17 cellular contexts compared by ENCODE assay signal in genomic region chr10:86793696-86794095, GRCh38. TPM values are rescaled to one million over a fixed set of nuclear protein-coding genes. Genes with fewer than 3 reads are reported as not detected.
DNase-seq lines count a peak whose midpoint lies in the region; ATAC-seq and TF ChIP-seq lines count a peak whose summit lies in the region.
"Had no signal": no experiment of that assay in that cellular context is flagged by ENCODE, and none has a peak within 500 bp of the region (broad histone marks: within the 10 kb centered on the region; RNA-seq: fewer than 3 reads in every experiment).

No MANE protein-coding gene starts in this region.

- 66% methylated on average over 4 of the region's 4 CpGs for WGBS in right cardiac atrium

- no peaks in the 10 kb centered on the region for H3K27me3 ChIP-seq in right cardiac atrium (ENCODE audit: control insufficient read depth, insufficient read depth)

- intact Hi-C loops in left ventricle myocardium superior (cut with micrococcal nuclease) (no loop called here), left cardiac atrium (cut with DNase I) (no loop called here), right cardiac atrium (cut with DNase I) (no loop called here)

- H3K9me3 Mint-ChIP-seq in neural crest cell: no peaks in the 10 kb centered on the region

- H3K27ac ChIP-seq in right cardiac atrium (ENCODE audit: low read length) (no peak overlapping the region), coronary artery (no peak overlapping the region)
- H3K27ac ChIP-seq: GM23248 had no signal

- H3K9me3 ChIP-seq in right cardiac atrium (ENCODE audit: control insufficient read depth, low read length): no peaks in the 10 kb centered on the region

- peaks cover 39% of the 10 kb centered on the region for H3K4me1 Mint-ChIP-seq in neural crest cell

- TF ChIP-seq CTCF in neural crest cell (conservative IDR thresholded peaks at IDR 0.05): no peak
- no peak for TF ChIP-seq CTCF in coronary artery (IDR thresholded peaks at IDR 0.05)

- ATAC-seq in left ventricle myocardium superior (peak; percentile 35), left cardiac atrium (no peak), right cardiac atrium (peak; percentile 29 to 41), GM21360 (IDR thresholded peaks at IDR 0.05; ENCODE audit: unreplicated experiment) (no peak)

- peaks cover 3% of the 10 kb centered on the region for H3K36me3 Mint-ChIP-seq in neural crest cell (ENCODE audit: low read depth)

- DNase-seq in left ventricle myocardium superior (no peak), left cardiac atrium (no peak), right cardiac atrium (no peak), neural crest cell (ENCODE audit: low read depth, low spot score) (no peak), coronary artery (ENCODE audit: low spot score) (no peak), DMS53 (lab: John Stamatoyannopoulos, UW) (no peak), AG20443 (ENCODE audit: low spot score) (no peak)
- DNase-seq: C1 segment of cervical spinal cord, DND-41, GM23248, KBM-7, NCI-H1417 treated with DMSO at 0.1 percent for 48 hours, NCI-H2029 treated with DMSO at 0.1 percent for 48 hours, NCI-H2171 treated with DMSO at 0.1 percent for 48 hours, NCI-H510A, NCI-H82 had no signal

- H3K4me1 ChIP-seq in right cardiac atrium (ENCODE audit: control insufficient read depth, insufficient read depth, low read length): peaks cover 1% of the 10 kb centered on the region

- no peak overlapping the region for H3K4me3 Mint-ChIP-seq in neural crest cell

- no peaks in the 10 kb centered on the region for H3K27me3 Mint-ChIP-seq in neural crest cell (ENCODE audit: low read depth)

- H3K27ac Mint-ChIP-seq in neural crest cell (ENCODE audit: unreplicated experiment): peak overlapping the region; percentile 27

- no peak overlapping the region for H3K4me3 ChIP-seq in right cardiac atrium (ENCODE audit: low read length)
- no peak overlapping the region for H3K4me3 ChIP-seq in coronary artery
- H3K4me3 ChIP-seq: GM23248 had no signal

RNA-seq across cellular contexts. Expression of gene BMPR1A, which starts 37.3 kb away (rescaled TPM):
- 48.4 TPM for total RNA-seq in left ventricle myocardium superior
- 10 to 100 TPM; 46.2 to 56.8 TPM for total RNA-seq in left cardiac atrium
- 10 to 100 TPM; 60.4 to 92.0 (median 65.6) TPM for total RNA-seq in right cardiac atrium
- polyA plus RNA-seq in right cardiac atrium: 10.8 TPM
- total RNA-seq in neural crest cell: 77.9 and 78.6 TPM in 2 replicates

Comparison
In these comparisons a context has a peak if more than half of its experiments do, and no peak if none do; other contexts are left out.
1. ATAC-seq: peak in left ventricle myocardium superior (single experiment) and right cardiac atrium (2 of 2); none in left cardiac atrium (0 of 2) and GM21360 (single experiment).